Comparison of ENCODE assay signal across 18 cellular contexts in genomic region chr6:43468240-43468639, GRCh38. TPM values are rescaled to one million over a fixed set of nuclear protein-coding genes. Genes with fewer than 3 reads are reported as not detected.
DNase-seq lines count a peak whose midpoint lies in the region; ATAC-seq, FAIRE-seq and TF ChIP-seq lines count a peak whose summit lies in the region.
"Had no signal": no experiment of that assay in that cellular context is flagged by ENCODE, and none has a peak within 500 bp of the region (broad histone marks: within the 10 kb centered on the region; RNA-seq: fewer than 3 reads in every experiment).

No MANE protein-coding gene starts in this region.

- peak; percentile 30 for ATAC-seq in K562
- peak; percentile 23 to 60 for ATAC-seq in right cardiac atrium

- TF ChIP-seq POLR2A in K562 (conservative IDR thresholded peaks at IDR 0.05), result no peak

- POLR2A ChIA-PET in K562 (lab: Yijun Ruan, JAX), result interaction anchor here (1.6 kb wide), 1 partner anchor 10 kb away, joined by 5 read pairs; the partner anchor contains the start of gene TJAP1

- BruUV-seq in K562 (replicated peaks; lab: Mats Ljungman, UMichigan), result no TSS peak

- intact Hi-C loops in K562 (cut with micrococcal nuclease), result no loop called here
- intact Hi-C loops in right cardiac atrium (cut with DNase I), result no loop called here

- peak overlapping the region in 1 of 2 experiments; percentile 31; a peak in 1 of 4 replicates for H3K9ac ChIP-seq in K562 (ENCODE audit: insufficient read depth in 1 of 2, low read depth in 2 of 2, low read length in 2 of 2)

- peaks cover under 1 to 4% of the 10 kb centered on the region in 2 experiments; a peak in 2 of 5 replicates for H3K27me3 ChIP-seq in K562 (ENCODE audit: control insufficient read depth in 2 of 2, insufficient read depth in 2 of 2, low read length in 2 of 2)
- H3K27me3 ChIP-seq in right cardiac atrium (ENCODE audit: control insufficient read depth, insufficient read depth), result no peaks in the 10 kb centered on the region

- no peaks in the 10 kb centered on the region for H3K36me3 Mint-ChIP-seq in endothelial cell (ENCODE audit: low read depth, unreplicated experiment)
- H3K36me3 Mint-ChIP-seq: CD8-positive, alpha-beta memory T cell had no signal

- H3K4me3 ChIP-seq in K562 (no peak overlapping the region), right cardiac atrium (ENCODE audit: low read length) (no peak overlapping the region)
- H3K4me3 ChIP-seq: SK-N-MC had no signal

- peaks cover 2% of the 10 kb centered on the region for H3K27me3 Mint-ChIP-seq in endothelial cell (ENCODE audit: unreplicated experiment)

- H3K27ac ChIP-seq in K562 (ENCODE audit: extremely low read depth, low read depth, low read length) (no peak overlapping the region), right cardiac atrium (ENCODE audit: low read length) (no peak overlapping the region)
- H3K27ac ChIP-seq: SK-N-MC had no signal

- H2AFZ ChIP-seq in K562 (ENCODE audit: low read depth, low read length), result peak overlapping the region; percentile 37; the same call in 1 of the 2 replicates

- no peaks in the 10 kb centered on the region for H3K9me3 Mint-ChIP-seq in endothelial cell (ENCODE audit: unreplicated experiment)
- H3K9me3 Mint-ChIP-seq: CD8-positive, alpha-beta memory T cell; H9 had no signal

- H3K79me2 ChIP-seq in K562 (ENCODE audit: control insufficient read depth, insufficient read depth, low read length), result no peaks in the 10 kb centered on the region

- H3K36me3 ChIP-seq in K562 (ENCODE audit: control insufficient read depth, insufficient read depth, low read length), result no peaks in the 10 kb centered on the region

- CTCF ChIA-PET in K562 (lab: Yijun Ruan, JAX; ENCODE audit: low intra/inter-chr PET ratio), result no interaction called here

- H3K4me1 ChIP-seq in K562 (replicated peaks in 1 of 2; ENCODE audit: control insufficient read depth in 2 of 2, insufficient read depth in 2 of 2, low read length in 2 of 2), result no peaks in the 10 kb centered on the region; a peak in 2 of 5 replicates
- no peaks in the 10 kb centered on the region for H3K4me1 ChIP-seq in right cardiac atrium (ENCODE audit: control insufficient read depth, insufficient read depth, low read length)

- TF ChIP-seq EP300 in K562 (IDR thresholded peaks at IDR 0.05; ENCODE audit: low read length), result no peak

- no peak overlapping the region for H3K4me3 Mint-ChIP-seq in endothelial cell (ENCODE audit: unreplicated experiment)
- H3K4me3 Mint-ChIP-seq: CD8-positive, alpha-beta memory T cell; H9 had no signal

- TF ChIP-seq RAD21 in K562 (CRISPR knock-in tag; conservative IDR thresholded peaks at IDR 0.05 in 1 of 2, IDR thresholded peaks at IDR 0.05 in 1 of 2), result no peak

- in situ Hi-C loops in K562 (cut with MboI), result no loop called here

- TF ChIP-seq CTCF in K562 (IDR thresholded peaks at IDR 0.05 in 2 of 3, conservative IDR thresholded peaks at IDR 0.05 in 1 of 3; ENCODE audit: insufficient read depth in 2 of 3, low read depth in 1 of 3, low read length in 3 of 3) (no peak), endothelial cell (IDR thresholded peaks at IDR 0.05; ENCODE audit: unreplicated experiment) (no peak)

- no peak overlapping the region for H3K4me2 ChIP-seq in K562 (ENCODE audit: insufficient read depth, low read length)

- FAIRE-seq in K562 (lab: Jason Lieb, UNC), result peak; percentile 42
- FAIRE-seq: RCC 7860 had no signal

- 15% methylated on average over 4 of the region's 4 CpGs for WGBS in K562 (ENCODE audit: insufficient coverage, low coverage, missing lambda C conversion rate)
- WGBS in right cardiac atrium, result 50% methylated on average over 4 of the region's 4 CpGs

- H3K9me1 ChIP-seq in K562 (ENCODE audit: control insufficient read depth, insufficient read depth, low read length), result no peaks in the 10 kb centered on the region

- peaks cover 4% of the 10 kb centered on the region for H3K4me1 Mint-ChIP-seq in endothelial cell (ENCODE audit: unreplicated experiment)
- H3K4me1 Mint-ChIP-seq: CD8-positive, alpha-beta memory T cell had no signal

- no peak overlapping the region for H3K27ac Mint-ChIP-seq in endothelial cell (ENCODE audit: unreplicated experiment)
- H3K27ac Mint-ChIP-seq: H9 had no signal

- H4K20me1 ChIP-seq in K562 (replicated peaks; ENCODE audit: control insufficient read depth, insufficient read depth, low read length), result no peaks in the 10 kb centered on the region

- H3K9me3 ChIP-seq in K562 (replicated peaks; ENCODE audit: control insufficient read depth, insufficient read depth, low read depth, low read length) (no peaks in the 10 kb centered on the region), right cardiac atrium (ENCODE audit: control insufficient read depth, low read length) (no peaks in the 10 kb centered on the region)

- DNase-seq in NCI-H2171 treated with DMSO at 0.1 percent for 48 hours (lab: John Stamatoyannopoulos, UW), result peak; percentile 66
- DNase-seq in K562 (ENCODE audit: extremely low read depth in 1 of 4, low spot score in 3 of 4), result no peak
- no peak for DNase-seq in right cardiac atrium
- DNase-seq in endothelial cell (ENCODE audit: low spot score), result no peak
- DNase-seq in GDM1 (lab: John Stamatoyannopoulos, UW), result no peak
- DNase-seq: ACHN; C1 segment of cervical spinal cord; CD8-positive, alpha-beta memory T cell; DMS53; H9; KG1; MV-4-11; NCI-H187 treated with DMSO at 0.1 percent for 48 hours; NCI-H446; SHP77 had no signal

RNA-seq across cellular contexts. Expression of gene TJAP1, which starts 9.1 kb away (rescaled TPM):
- total RNA-seq in K562 (2011; cell fraction: chromatin; rRNA removed; ENCODE audit: low replicate concordance), result 43.2 and 99.7 TPM in 2 replicates
- total RNA-seq in K562 (2011; cell fraction: nucleolus; rRNA removed), result 41.3 and 52.0 TPM in 2 replicates
- 55.1 and 68.1 TPM in 2 replicates for total RNA-seq in K562 (2011; cell fraction: nucleoplasm; rRNA removed)
- total RNA-seq in K562 (2014; rRNA removed), result 17.0 and 23.1 TPM in 2 replicates
- total RNA-seq in K562 (2014; rRNA removed; fragmentation: Illumina TruSeq; extraction: Trizol), result 7.2 TPM in 2 replicates
- 11.1 and 11.2 TPM in 2 replicates for total RNA-seq in K562 (2015; rRNA removed; fragmentation: Illumina TruSeq; extraction: Trizol)
- total RNA-seq in K562 (2021), result 25.4 and 35.8 TPM in 2 replicates
- 16.2 and 25.3 TPM in 2 replicates for polyA plus RNA-seq in K562 (2011; rRNA removed)
- polyA plus RNA-seq in K562 (2011; cell fraction: cytosol; rRNA removed), result 16.2 and 19.2 TPM in 2 replicates
- 92.6 and 107 TPM in 2 replicates for polyA plus RNA-seq in K562 (2011; cell fraction: nucleus; rRNA removed)
- polyA plus RNA-seq in K562 (2012), result 19.6 and 33.5 TPM in 2 replicates
- polyA plus RNA-seq in K562 (2014; fragmentation: Illumina TruSeq; extraction: Trizol), result 17.0 and 21.3 TPM in 2 replicates
- under 1 TPM; 0.06 to 0.29 TPM for polyA plus RNA-seq in K562 (2014; fragmentation: Nextera tagmentation; extraction: Ambion mirVana)
- polyA plus RNA-seq in K562 (2014; rRNA removed), result 24.2 and 31.1 TPM in 2 replicates
- 11.2 and 14.6 TPM in 2 replicates for polyA minus RNA-seq in K562 (2011; rRNA and poly(A)+ RNA removed)
- polyA minus RNA-seq in K562 (2011; cell fraction: cytosol; rRNA and poly(A)+ RNA removed), result 8.1 and 9.8 TPM in 2 replicates
- 16.6 and 17.1 TPM in 2 replicates for polyA minus RNA-seq in K562 (2011; cell fraction: nucleus; rRNA and poly(A)+ RNA removed)
- 10 to 100 TPM; 17.2 to 23.9 (median 20.1) TPM for total RNA-seq in right cardiac atrium
- 15.5 TPM for polyA plus RNA-seq in right cardiac atrium
- total RNA-seq in endothelial cell (ENCODE audit: unreplicated experiment), result 41.8 TPM

RNA-seq across cellular contexts. Expression of gene DLK2, which starts 12.9 kb away (rescaled TPM):
- total RNA-seq in K562 (2011; cell fraction: chromatin; rRNA removed; ENCODE audit: low replicate concordance), result 0.30 and 1.3 TPM in 2 replicates
- total RNA-seq in K562 (2011; cell fraction: nucleolus; rRNA removed), result 2.2 and 3.3 TPM in 2 replicates
- total RNA-seq in K562 (2011; cell fraction: nucleoplasm; rRNA removed), result 1.9 and 2.0 TPM in 2 replicates
- total RNA-seq in K562 (2014; rRNA removed) (0.23 and 0.29 TPM in 2 replicates), K562 (2014; rRNA removed; fragmentation: Illumina TruSeq; extraction: Trizol) (not detected in 2 replicates), K562 (2015; rRNA removed; fragmentation: Illumina TruSeq; extraction: Trizol) (0.11 TPM in 1 of 2 replicates, not detected in the other), K562 (2021) (0.36 and 0.53 TPM in 2 replicates), right cardiac atrium (under 1 TPM in 3 of 4 donors, not detected in 1; 0.42 to 0.49 (median 0.47) TPM), endothelial cell (ENCODE audit: unreplicated experiment) (0.18 TPM)
- polyA plus RNA-seq in K562 (2011; rRNA removed) (0.35 and 0.74 TPM in 2 replicates), K562 (2014; fragmentation: Illumina TruSeq; extraction: Trizol) (0.16 and 0.37 TPM in 2 replicates), K562 (2014; fragmentation: Nextera tagmentation; extraction: Ambion mirVana) (not detected), K562 (2014; rRNA removed) (0.45 and 0.65 TPM in 2 replicates), right cardiac atrium (1.1 TPM)
- 1.0 and 1.8 TPM in 2 replicates for polyA plus RNA-seq in K562 (2011; cell fraction: cytosol; rRNA removed)
- 0.87 and 1.3 TPM in 2 replicates for polyA plus RNA-seq in K562 (2011; cell fraction: nucleus; rRNA removed)
- 0.59 and 0.60 TPM in 2 replicates for polyA plus RNA-seq in K562 (2012)
- 0.25 and 0.27 TPM in 2 replicates for polyA minus RNA-seq in K562 (2011; rRNA and poly(A)+ RNA removed)
- polyA minus RNA-seq in K562 (2011; cell fraction: cytosol; rRNA and poly(A)+ RNA removed), result not detected in 2 replicates
- 0.13 and 0.44 TPM in 2 replicates for polyA minus RNA-seq in K562 (2011; cell fraction: nucleus; rRNA and poly(A)+ RNA removed)
- total RNA-seq: OCI-LY7 had no signal

RNA-seq across cellular contexts. Expression of gene ABCC10, which starts 40.9 kb away (rescaled TPM):
- total RNA-seq in K562 (2011; cell fraction: chromatin; rRNA removed; ENCODE audit: low replicate concordance), result 98.1 and 219 TPM in 2 replicates
- total RNA-seq in K562 (2011; cell fraction: nucleolus; rRNA removed), result 108 and 125 TPM in 2 replicates
- total RNA-seq in K562 (2011; cell fraction: nucleoplasm; rRNA removed), result 89.8 and 98.2 TPM in 2 replicates
- total RNA-seq in K562 (2014; rRNA removed) (16.5 and 20.4 TPM in 2 replicates), K562 (2014; rRNA removed; fragmentation: Illumina TruSeq; extraction: Trizol) (6.8 and 10.5 TPM in 2 replicates), K562 (2015; rRNA removed; fragmentation: Illumina TruSeq; extraction: Trizol) (13.4 TPM in 2 replicates), K562 (2021) (28.4 and 29.1 TPM in 2 replicates), right cardiac atrium (10 to 100 TPM; 11.0 to 16.0 (median 14.0) TPM), endothelial cell (ENCODE audit: unreplicated experiment) (45.6 TPM)
- polyA plus RNA-seq in K562 (2011; rRNA removed) (13.7 and 23.5 TPM in 2 replicates), K562 (2014; fragmentation: Illumina TruSeq; extraction: Trizol) (21.3 and 25.8 TPM in 2 replicates), K562 (2014; fragmentation: Nextera tagmentation; extraction: Ambion mirVana) (1 to 10 TPM; 2.4 to 2.6 TPM), K562 (2014; rRNA removed) (21.7 and 21.8 TPM in 2 replicates), right cardiac atrium (12.7 TPM)
- 13.8 and 24.4 TPM in 2 replicates for polyA plus RNA-seq in K562 (2011; cell fraction: cytosol; rRNA removed)
- 79.9 and 89.8 TPM in 2 replicates for polyA plus RNA-seq in K562 (2011; cell fraction: nucleus; rRNA removed)
- 19.5 and 28.6 TPM in 2 replicates for polyA plus RNA-seq in K562 (2012)
- polyA minus RNA-seq in K562 (2011; rRNA and poly(A)+ RNA removed), result 11.0 and 11.4 TPM in 2 replicates
- 15.0 and 21.0 TPM in 2 replicates for polyA minus RNA-seq in K562 (2011; cell fraction: cytosol; rRNA and poly(A)+ RNA removed)
- polyA minus RNA-seq in K562 (2011; cell fraction: nucleus; rRNA and poly(A)+ RNA removed), result 16.6 and 23.7 TPM in 2 replicates

RNA-seq across cellular contexts. Expression of gene LRRC73, which starts 41.9 kb away (rescaled TPM):
- 0.58 TPM in 1 of 2 replicates, not detected in the other for total RNA-seq in K562 (2011; cell fraction: chromatin; rRNA removed; ENCODE audit: low replicate concordance)
- total RNA-seq in K562 (2011; cell fraction: nucleolus; rRNA removed), result 0.53 and 0.83 TPM in 2 replicates
- 0.53 and 0.66 TPM in 2 replicates for total RNA-seq in K562 (2011; cell fraction: nucleoplasm; rRNA removed)
- 0.12 and 0.27 TPM in 2 replicates for total RNA-seq in K562 (2014; rRNA removed)
- not detected in 2 replicates for total RNA-seq in K562 (2014; rRNA removed; fragmentation: Illumina TruSeq; extraction: Trizol)
- total RNA-seq in K562 (2015; rRNA removed; fragmentation: Illumina TruSeq; extraction: Trizol), result 0.07 and 0.11 TPM in 2 replicates
- total RNA-seq in K562 (2021), result 0.34 and 0.55 TPM in 2 replicates
- 0.07 and 0.20 TPM in 2 replicates for polyA plus RNA-seq in K562 (2011; rRNA removed)
- polyA plus RNA-seq in K562 (2011; cell fraction: cytosol; rRNA removed), result 0.16 and 0.39 TPM in 2 replicates
- polyA plus RNA-seq in K562 (2011; cell fraction: nucleus; rRNA removed), result 0.50 TPM in 1 of 2 replicates, not detected in the other
- 0.08 and 0.21 TPM in 2 replicates for polyA plus RNA-seq in K562 (2012)
- 0.07 and 0.12 TPM in 2 replicates for polyA plus RNA-seq in K562 (2014; fragmentation: Illumina TruSeq; extraction: Trizol)
- polyA plus RNA-seq in K562 (2014; fragmentation: Nextera tagmentation; extraction: Ambion mirVana), result not detected
- polyA plus RNA-seq in K562 (2014; rRNA removed), result 0.08 and 0.09 TPM in 2 replicates
- polyA minus RNA-seq in K562 (2011; rRNA and poly(A)+ RNA removed), result 0.12 TPM in 1 of 2 replicates, not detected in the other
- polyA minus RNA-seq in K562 (2011; cell fraction: cytosol; rRNA and poly(A)+ RNA removed), result not detected in 2 replicates
- 0.54 and 0.78 TPM in 2 replicates for polyA minus RNA-seq in K562 (2011; cell fraction: nucleus; rRNA and poly(A)+ RNA removed)
- 1 to 10 TPM in 3 of 4 donors, under 1 TPM in 1; 0.82 to 2.5 (median 1.7) TPM for total RNA-seq in right cardiac atrium
- polyA plus RNA-seq in right cardiac atrium, result 1.1 TPM
- 0.28 TPM for total RNA-seq in endothelial cell (ENCODE audit: unreplicated experiment)
- polyA plus RNA-seq: CD8-positive, alpha-beta memory T cell had no signal

RNA-seq across cellular contexts. Expression of gene YIPF3, which starts 48.5 kb away (rescaled TPM):
- 124 and 279 TPM in 2 replicates for total RNA-seq in K562 (2011; cell fraction: chromatin; rRNA removed; ENCODE audit: low replicate concordance)
- 200 and 272 TPM in 2 replicates for total RNA-seq in K562 (2011; cell fraction: nucleolus; rRNA removed)
- total RNA-seq in K562 (2011; cell fraction: nucleoplasm; rRNA removed), result 167 and 189 TPM in 2 replicates
- total RNA-seq in K562 (2014; rRNA removed) (57.6 and 67.8 TPM in 2 replicates), K562 (2014; rRNA removed; fragmentation: Illumina TruSeq; extraction: Trizol) (25.9 and 27.5 TPM in 2 replicates), K562 (2015; rRNA removed; fragmentation: Illumina TruSeq; extraction: Trizol) (31.5 and 32.9 TPM in 2 replicates), K562 (2021) (65.1 and 69.3 TPM in 2 replicates), right cardiac atrium (10 to 100 TPM; 70.3 to 84.1 (median 71.9) TPM), endothelial cell (ENCODE audit: unreplicated experiment) (138 TPM)
- polyA plus RNA-seq in K562 (2011; rRNA removed) (74.8 and 182 TPM in 2 replicates), K562 (2014; fragmentation: Illumina TruSeq; extraction: Trizol) (75.3 and 78.5 TPM in 2 replicates), K562 (2014; fragmentation: Nextera tagmentation; extraction: Ambion mirVana) (10 to 100 TPM; 40.4 to 48.6 TPM), K562 (2014; rRNA removed) (54.6 and 72.9 TPM in 2 replicates), right cardiac atrium (95.0 TPM)
- polyA plus RNA-seq in K562 (2011; cell fraction: cytosol; rRNA removed), result 121 and 141 TPM in 2 replicates
- polyA plus RNA-seq in K562 (2011; cell fraction: nucleus; rRNA removed), result 293 and 318 TPM in 2 replicates
- polyA plus RNA-seq in K562 (2012), result 55.8 and 113 TPM in 2 replicates
- polyA minus RNA-seq in K562 (2011; rRNA and poly(A)+ RNA removed), result 80.6 and 102 TPM in 2 replicates
- polyA minus RNA-seq in K562 (2011; cell fraction: cytosol; rRNA and poly(A)+ RNA removed), result 31.1 and 31.2 TPM in 2 replicates
- 56.0 and 75.5 TPM in 2 replicates for polyA minus RNA-seq in K562 (2011; cell fraction: nucleus; rRNA and poly(A)+ RNA removed)
